ENCODE assay signal across 7 cellular contexts in the genomic region with DNA sequence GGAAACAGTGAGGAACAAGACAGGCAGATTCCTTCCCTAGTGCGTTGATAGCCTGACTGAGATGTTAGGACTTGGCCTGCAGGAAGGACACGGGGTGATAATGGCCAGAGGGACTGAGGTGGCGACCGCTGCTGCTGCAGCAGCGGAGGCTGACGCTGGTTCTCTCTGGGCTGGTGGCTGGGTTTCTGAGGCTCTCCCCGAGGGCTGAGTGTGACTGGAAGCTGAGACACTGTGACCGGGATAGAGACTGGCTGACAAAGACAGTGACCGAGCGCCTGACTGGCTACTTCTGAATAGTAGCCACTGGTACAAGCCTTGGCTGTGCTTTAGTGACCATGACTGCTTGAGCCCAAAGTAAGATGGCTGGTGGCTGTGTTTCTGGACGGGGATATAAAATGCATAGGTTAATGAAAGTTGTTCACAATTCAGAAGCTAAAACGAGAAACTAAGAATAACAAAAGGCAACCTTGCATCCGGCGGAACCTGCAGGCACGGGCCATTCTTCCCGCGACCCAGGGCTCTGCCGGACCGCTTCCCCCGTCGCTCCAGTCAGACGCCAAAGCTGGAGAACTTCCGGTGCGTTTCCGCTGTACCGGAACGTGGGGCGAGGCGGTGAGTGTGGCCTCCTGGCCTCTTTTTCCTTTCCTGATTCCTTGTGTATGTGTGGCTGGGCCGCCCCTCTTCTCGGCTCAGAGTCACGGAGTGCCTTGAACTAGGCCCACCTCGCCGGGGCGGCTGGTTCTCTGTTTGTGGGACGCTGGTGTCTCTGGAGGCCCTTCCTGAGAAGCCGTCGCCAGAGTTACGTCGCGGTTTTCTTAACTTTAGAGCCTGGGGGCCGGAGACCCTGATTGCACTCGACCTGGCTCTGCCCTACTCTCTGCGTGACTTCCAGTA. TPM values are rescaled to one million over a fixed set of nuclear protein-coding genes. Genes with fewer than 3 reads are reported as not detected.
A peak's percentile ranks its signal among the peaks of the same experiment; 100 is the strongest.
DNase-seq lines count a peak whose midpoint lies in the region; ATAC-seq and FAIRE-seq lines count a peak whose summit lies in the region.

Gene AAR2 (plus strand): TSS at position 587 of the 894 bp plus-strand sequence. CDS start 3,391 bp downstream, outside the sequence.

- FAIRE-seq in GM18507 (lab: Jason Lieb, UNC) = peak; percentile 73

- peak within 1 kb of the TSS; percentile 67 for H3K27ac ChIP-seq in effector memory CD4-positive, alpha-beta T cell (ENCODE audit: insufficient read depth, low read length, poor library complexity, severe bottlenecking)

- H3K36me3 Mint-ChIP-seq in memory B cell = peaks cover 2% of the 10 kb centered on the region

- H3K4me3 ChIP-seq in effector memory CD4-positive, alpha-beta T cell (ENCODE audit: insufficient read depth, low read depth, low read length, poor library complexity, severe bottlenecking) = peak within 1 kb of the TSS; percentile 88

- peaks cover 15% of the 10 kb centered on the region for H3K36me3 ChIP-seq in effector memory CD4-positive, alpha-beta T cell (ENCODE audit: control insufficient read depth, insufficient read depth, low read length)

- peak within 1 kb of the TSS; percentile 92 for H3K4me3 Mint-ChIP-seq in memory B cell

- H3K9me3 ChIP-seq in effector memory CD4-positive, alpha-beta T cell (ENCODE audit: control insufficient read depth, low read length) = no peaks in the 10 kb centered on the region

- peaks cover 6% of the 10 kb centered on the region for H3K4me1 ChIP-seq in effector memory CD4-positive, alpha-beta T cell (ENCODE audit: control insufficient read depth, insufficient read depth, low read length, poor library complexity, severe bottlenecking)

- CTCF ChIA-PET in activated CD8-positive, alpha-beta memory T cell treated with anti-CD3 and anti-CD28 coated beads for 36 hours (lab: Charles Lee) = interaction anchor here (0.6 to 1.9 kb wide), 3 partner anchors 33 to 390 kb away, joined by 3 to 4 read pairs (median 4); no protein-coding TSS in a partner anchor

- DNase-seq in GM18507 (ENCODE audit: extremely low spot score, insufficient read length, low read depth) (peak; percentile 62), HPDE6-E6E7 (ENCODE audit: extremely low spot score) (peak; percentile 91), NOMO-1 treated with DMSO at 0.1 percent for 48 hours (lab: John Stamatoyannopoulos, UW; ENCODE audit: unreplicated experiment) (peak; percentile 80), memory B cell (ENCODE audit: low spot score in 2 of 2) (peak; percentile 62 to 68)
- DNase-seq in effector memory CD4-positive, alpha-beta T cell = peak; percentile 42 to 55 (median 50)
- DNase-seq in stimulated activated CD4-positive, alpha-beta T cell treated with anti-CD3 and anti-CD28 coated beads, TNF-alpha, amount 100 ng/mL, for 48 hours (ENCODE audit: low read depth in 3 of 3) = peak; percentile 71 to 76 (median 75)

- peak within 1 kb of the TSS; percentile 92 for H3K27ac Mint-ChIP-seq in memory B cell

- H3K27me3 Mint-ChIP-seq in memory B cell = peaks cover 8% of the 10 kb centered on the region

- POLR2A ChIA-PET in activated CD8-positive, alpha-beta memory T cell treated with anti-CD3 and anti-CD28 coated beads for 36 hours (lab: Charles Lee) = interaction anchor here (0.6 to 1.0 kb wide), 2 partner anchors 282 to 510 kb away, joined by 4 read pairs; partner anchors contain the start of gene SCAND1

- no peaks in the 10 kb centered on the region for H3K9me3 Mint-ChIP-seq in memory B cell

- peak; percentile 94 for ATAC-seq in memory B cell (ENCODE audit: low read depth)

- H3K4me1 Mint-ChIP-seq in memory B cell = peaks cover 15% of the 10 kb centered on the region

- no peaks in the 10 kb centered on the region for H3K27me3 ChIP-seq in effector memory CD4-positive, alpha-beta T cell (replicated peaks; ENCODE audit: control insufficient read depth, insufficient read depth, low read length, poor library complexity, severe bottlenecking)

RNA-seq across cellular contexts. Expression of gene AAR2, which starts in this region (rescaled TPM):
- 10 to 100 TPM; 25.3 to 27.8 TPM for total RNA-seq in activated CD8-positive, alpha-beta memory T cell treated with anti-CD3 and anti-CD28 coated beads for 36 hours

Comparison
In these comparisons a context has a peak if more than half of its experiments do, and no peak if none do; other contexts are left out.
1. Peak in every context shown above with its lines: DNase-seq, ATAC-seq, H3K4me3 ChIP-seq and H3K27ac ChIP-seq.